In genomic region chr9:109270441-109270840, GRCh38 we compare ENCODE assay signal across 19 cellular contexts. TPM values are rescaled to one million over a fixed set of nuclear protein-coding genes. Genes with fewer than 3 reads are reported as not detected.
DNase-seq lines count a peak whose midpoint lies in the region; ATAC-seq and TF ChIP-seq lines count a peak whose summit lies in the region.
"Had no signal": no experiment of that assay in that cellular context is flagged by ENCODE, and none has a peak within 500 bp of the region (broad histone marks: within the 10 kb centered on the region; RNA-seq: fewer than 3 reads in every experiment).

No MANE protein-coding gene starts in this region.

- H3K4me1 ChIP-seq in MM.1S (ENCODE audit: low read length): peaks cover 16% of the 10 kb centered on the region; the same call in 1 of the 2 replicates
- peaks cover 73 to 82% of the 10 kb centered on the region in 2 donors for H3K4me1 ChIP-seq in thyroid gland

- H3F3A ChIP-seq in MM.1S (ENCODE audit: insufficient read depth, low read length): peaks cover 4% of the 10 kb centered on the region; the same call in 1 of the 2 replicates

- H2AFZ ChIP-seq in MM.1S (ENCODE audit: low read length): no peak overlapping the region

- no peaks in the 10 kb centered on the region for H4K20me1 ChIP-seq in MM.1S (ENCODE audit: insufficient read depth, low read length)

- H3K4me2 ChIP-seq in MM.1S (ENCODE audit: low read depth, low read length): no peak overlapping the region

- H3K36me3 ChIP-seq in MM.1S (replicated peaks; ENCODE audit: insufficient read depth, low read length) (no peaks in the 10 kb centered on the region), WERI-Rb-1 (peaks cover 20% of the 10 kb centered on the region), thyroid gland (no peaks in the 10 kb centered on the region)

- peak; percentile 84 for ATAC-seq in GM18868 (IDR thresholded peaks at IDR 0.05; ENCODE audit: unreplicated experiment)
- ATAC-seq in HG03520 (IDR thresholded peaks at IDR 0.05; ENCODE audit: unreplicated experiment): no peak
- no peak for ATAC-seq in GM21786 (IDR thresholded peaks at IDR 0.05; ENCODE audit: unreplicated experiment)
- ATAC-seq: HCT116 had no signal

- H3K9me2 ChIP-seq in MM.1S (replicated peaks; ENCODE audit: insufficient read depth, low read length): no peaks in the 10 kb centered on the region

- no peak overlapping the region for H3K9ac ChIP-seq in MM.1S (ENCODE audit: low read length)

- TF ChIP-seq CTCF in MM.1S (IDR thresholded peaks at IDR 0.05; ENCODE audit: low read length) (no peak), WERI-Rb-1 (IDR thresholded peaks at IDR 0.05; ENCODE audit: low read depth, low read length) (no peak), thyroid gland (IDR thresholded peaks at IDR 0.05) (no peak)

- H3K4me3 ChIP-seq in MM.1S (ENCODE audit: low read length) (no peak overlapping the region), WERI-Rb-1 (ENCODE audit: low read depth, low read length) (no peak overlapping the region), thyroid gland (replicated peaks in 1 of 3) (no peak overlapping the region)

- intact Hi-C loops in thyroid gland (cut with DNase I): no loop called here

- H3K27ac ChIP-seq in MM.1S (ENCODE audit: low read length) (peak overlapping the region; percentile 60; the same call in 1 of the 2 replicates), WERI-Rb-1 (peak overlapping the region; percentile 76), thyroid gland (peak overlapping the region; percentile 30 to 79 (median 33))
- H3K27ac ChIP-seq: HL-60 had no signal

- H3K9me3 ChIP-seq in MM.1S (replicated peaks; ENCODE audit: insufficient read depth, low read length) (no peaks in the 10 kb centered on the region), WERI-Rb-1 (ENCODE audit: severe bottlenecking) (peaks cover 5% of the 10 kb centered on the region), thyroid gland (no peaks in the 10 kb centered on the region)

- DNase-seq in MM.1S: no peak
- no peak for DNase-seq in WERI-Rb-1
- DNase-seq in thyroid gland: no peak
- no peak for DNase-seq in HCEC 1CT
- DNase-seq: ACHN; C1 segment of cervical spinal cord; Calu3; CD4-positive, alpha-beta T cell; DMS 273 treated with DMSO at 0.1 percent for 48 hours; DMS79; EL; GOT3; IMR-90; KBM-7 had no signal

- H3K79me2 ChIP-seq in MM.1S (ENCODE audit: low read length): no peaks in the 10 kb centered on the region

- no peaks in the 10 kb centered on the region for H3K27me3 ChIP-seq in MM.1S (replicated peaks; ENCODE audit: insufficient read depth, low read length)
- H3K27me3 ChIP-seq in WERI-Rb-1 (ENCODE audit: insufficient read depth, low read depth, severe bottlenecking): no peaks in the 10 kb centered on the region
- H3K27me3 ChIP-seq in thyroid gland: no peaks in the 10 kb centered on the region

- no peak for TF ChIP-seq POLR2A in thyroid gland (IDR thresholded peaks at IDR 0.05)

RNA-seq across cellular contexts. Expression of gene EPB41L4B, which starts 50.4 kb away (rescaled TPM):
- total RNA-seq in thyroid gland: 10 to 100 TPM; 56.4 to 72.7 (median 71.0) TPM
- total RNA-seq: CD4-positive, alpha-beta T cell had no signal
